In the genomic region with DNA sequence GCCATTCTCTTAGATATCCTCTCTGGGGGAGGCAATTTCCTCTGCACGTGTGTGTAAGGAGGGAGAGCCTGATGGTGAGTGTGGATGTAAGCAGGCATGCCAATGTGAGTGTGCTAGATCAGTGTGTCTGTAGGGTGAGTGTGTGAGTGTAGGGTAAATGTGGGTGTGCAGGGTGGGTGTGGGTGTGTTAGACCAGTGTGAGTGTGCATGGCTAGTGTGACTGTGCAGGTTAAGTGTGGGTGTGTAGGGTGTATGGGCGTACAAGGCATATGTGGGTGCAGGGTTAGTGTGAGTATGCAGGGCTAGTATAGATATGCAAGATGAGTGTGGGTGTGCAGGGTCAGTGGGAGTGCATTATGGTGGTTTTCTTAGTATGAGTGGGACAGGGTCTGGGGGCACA, we compare ENCODE assay signal across 1 cellular context.
TF ChIP-seq lines count a peak whose summit lies in the region.

No MANE protein-coding gene starts in this region.

TF ChIP-seq in H1, 55 proteins besides CTCF, POLR2A, EP300 and RAD21:
- TF ChIP-seq SAP30 (IDR thresholded peaks at IDR 0.05; ENCODE audit: insufficient read depth, insufficient replicate concordance, low read length) (no peak), EZH2 (IDR thresholded peaks at IDR 0.05; ENCODE audit: low read depth, low read length, severe bottlenecking) (no peak), CTBP2 (IDR thresholded peaks at IDR 0.05; ENCODE audit: borderline replicate concordance, insufficient read depth, insufficient read length, low read length) (no peak), CREB1 (IDR thresholded peaks at IDR 0.05) (no peak), RFX5 (IDR thresholded peaks at IDR 0.05; ENCODE audit: borderline replicate concordance, low read depth, low read length) (no peak), RNF2 (IDR thresholded peaks at IDR 0.05; ENCODE audit: borderline replicate concordance, low read depth, low read length, missing control alignments, poor library complexity, severe bottlenecking) (no peak), CBX5 (IDR thresholded peaks at IDR 0.05; ENCODE audit: low read depth, low read length) (no peak), SIX5 (IDR thresholded peaks at IDR 0.05; ENCODE audit: low read depth, low read length) (no peak), GTF2F1 (IDR thresholded peaks at IDR 0.05; ENCODE audit: borderline replicate concordance, low read depth, low read length) (no peak)
- TF ChIP-seq, protein P1, sequence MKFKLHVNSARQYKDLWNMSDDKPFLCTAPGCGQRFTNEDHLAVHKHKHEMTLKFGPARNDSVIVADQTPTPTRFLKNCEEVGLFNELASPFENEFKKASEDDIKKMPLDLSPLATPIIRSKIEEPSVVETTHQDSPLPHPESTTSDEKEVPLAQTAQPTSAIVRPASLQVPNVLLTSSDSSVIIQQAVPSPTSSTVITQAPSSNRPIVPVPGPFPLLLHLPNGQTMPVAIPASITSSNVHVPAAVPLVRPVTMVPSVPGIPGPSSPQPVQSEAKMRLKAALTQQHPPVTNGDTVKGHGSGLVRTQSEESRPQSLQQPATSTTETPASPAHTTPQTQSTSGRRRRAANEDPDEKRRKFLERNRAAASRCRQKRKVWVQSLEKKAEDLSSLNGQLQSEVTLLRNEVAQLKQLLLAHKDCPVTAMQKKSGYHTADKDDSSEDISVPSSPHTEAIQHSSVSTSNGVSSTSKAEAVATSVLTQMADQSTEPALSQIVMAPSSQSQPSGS (IDR thresholded peaks at IDR 0.05; ENCODE audit: low read length), result no peak
- TF ChIP-seq, protein P2, sequence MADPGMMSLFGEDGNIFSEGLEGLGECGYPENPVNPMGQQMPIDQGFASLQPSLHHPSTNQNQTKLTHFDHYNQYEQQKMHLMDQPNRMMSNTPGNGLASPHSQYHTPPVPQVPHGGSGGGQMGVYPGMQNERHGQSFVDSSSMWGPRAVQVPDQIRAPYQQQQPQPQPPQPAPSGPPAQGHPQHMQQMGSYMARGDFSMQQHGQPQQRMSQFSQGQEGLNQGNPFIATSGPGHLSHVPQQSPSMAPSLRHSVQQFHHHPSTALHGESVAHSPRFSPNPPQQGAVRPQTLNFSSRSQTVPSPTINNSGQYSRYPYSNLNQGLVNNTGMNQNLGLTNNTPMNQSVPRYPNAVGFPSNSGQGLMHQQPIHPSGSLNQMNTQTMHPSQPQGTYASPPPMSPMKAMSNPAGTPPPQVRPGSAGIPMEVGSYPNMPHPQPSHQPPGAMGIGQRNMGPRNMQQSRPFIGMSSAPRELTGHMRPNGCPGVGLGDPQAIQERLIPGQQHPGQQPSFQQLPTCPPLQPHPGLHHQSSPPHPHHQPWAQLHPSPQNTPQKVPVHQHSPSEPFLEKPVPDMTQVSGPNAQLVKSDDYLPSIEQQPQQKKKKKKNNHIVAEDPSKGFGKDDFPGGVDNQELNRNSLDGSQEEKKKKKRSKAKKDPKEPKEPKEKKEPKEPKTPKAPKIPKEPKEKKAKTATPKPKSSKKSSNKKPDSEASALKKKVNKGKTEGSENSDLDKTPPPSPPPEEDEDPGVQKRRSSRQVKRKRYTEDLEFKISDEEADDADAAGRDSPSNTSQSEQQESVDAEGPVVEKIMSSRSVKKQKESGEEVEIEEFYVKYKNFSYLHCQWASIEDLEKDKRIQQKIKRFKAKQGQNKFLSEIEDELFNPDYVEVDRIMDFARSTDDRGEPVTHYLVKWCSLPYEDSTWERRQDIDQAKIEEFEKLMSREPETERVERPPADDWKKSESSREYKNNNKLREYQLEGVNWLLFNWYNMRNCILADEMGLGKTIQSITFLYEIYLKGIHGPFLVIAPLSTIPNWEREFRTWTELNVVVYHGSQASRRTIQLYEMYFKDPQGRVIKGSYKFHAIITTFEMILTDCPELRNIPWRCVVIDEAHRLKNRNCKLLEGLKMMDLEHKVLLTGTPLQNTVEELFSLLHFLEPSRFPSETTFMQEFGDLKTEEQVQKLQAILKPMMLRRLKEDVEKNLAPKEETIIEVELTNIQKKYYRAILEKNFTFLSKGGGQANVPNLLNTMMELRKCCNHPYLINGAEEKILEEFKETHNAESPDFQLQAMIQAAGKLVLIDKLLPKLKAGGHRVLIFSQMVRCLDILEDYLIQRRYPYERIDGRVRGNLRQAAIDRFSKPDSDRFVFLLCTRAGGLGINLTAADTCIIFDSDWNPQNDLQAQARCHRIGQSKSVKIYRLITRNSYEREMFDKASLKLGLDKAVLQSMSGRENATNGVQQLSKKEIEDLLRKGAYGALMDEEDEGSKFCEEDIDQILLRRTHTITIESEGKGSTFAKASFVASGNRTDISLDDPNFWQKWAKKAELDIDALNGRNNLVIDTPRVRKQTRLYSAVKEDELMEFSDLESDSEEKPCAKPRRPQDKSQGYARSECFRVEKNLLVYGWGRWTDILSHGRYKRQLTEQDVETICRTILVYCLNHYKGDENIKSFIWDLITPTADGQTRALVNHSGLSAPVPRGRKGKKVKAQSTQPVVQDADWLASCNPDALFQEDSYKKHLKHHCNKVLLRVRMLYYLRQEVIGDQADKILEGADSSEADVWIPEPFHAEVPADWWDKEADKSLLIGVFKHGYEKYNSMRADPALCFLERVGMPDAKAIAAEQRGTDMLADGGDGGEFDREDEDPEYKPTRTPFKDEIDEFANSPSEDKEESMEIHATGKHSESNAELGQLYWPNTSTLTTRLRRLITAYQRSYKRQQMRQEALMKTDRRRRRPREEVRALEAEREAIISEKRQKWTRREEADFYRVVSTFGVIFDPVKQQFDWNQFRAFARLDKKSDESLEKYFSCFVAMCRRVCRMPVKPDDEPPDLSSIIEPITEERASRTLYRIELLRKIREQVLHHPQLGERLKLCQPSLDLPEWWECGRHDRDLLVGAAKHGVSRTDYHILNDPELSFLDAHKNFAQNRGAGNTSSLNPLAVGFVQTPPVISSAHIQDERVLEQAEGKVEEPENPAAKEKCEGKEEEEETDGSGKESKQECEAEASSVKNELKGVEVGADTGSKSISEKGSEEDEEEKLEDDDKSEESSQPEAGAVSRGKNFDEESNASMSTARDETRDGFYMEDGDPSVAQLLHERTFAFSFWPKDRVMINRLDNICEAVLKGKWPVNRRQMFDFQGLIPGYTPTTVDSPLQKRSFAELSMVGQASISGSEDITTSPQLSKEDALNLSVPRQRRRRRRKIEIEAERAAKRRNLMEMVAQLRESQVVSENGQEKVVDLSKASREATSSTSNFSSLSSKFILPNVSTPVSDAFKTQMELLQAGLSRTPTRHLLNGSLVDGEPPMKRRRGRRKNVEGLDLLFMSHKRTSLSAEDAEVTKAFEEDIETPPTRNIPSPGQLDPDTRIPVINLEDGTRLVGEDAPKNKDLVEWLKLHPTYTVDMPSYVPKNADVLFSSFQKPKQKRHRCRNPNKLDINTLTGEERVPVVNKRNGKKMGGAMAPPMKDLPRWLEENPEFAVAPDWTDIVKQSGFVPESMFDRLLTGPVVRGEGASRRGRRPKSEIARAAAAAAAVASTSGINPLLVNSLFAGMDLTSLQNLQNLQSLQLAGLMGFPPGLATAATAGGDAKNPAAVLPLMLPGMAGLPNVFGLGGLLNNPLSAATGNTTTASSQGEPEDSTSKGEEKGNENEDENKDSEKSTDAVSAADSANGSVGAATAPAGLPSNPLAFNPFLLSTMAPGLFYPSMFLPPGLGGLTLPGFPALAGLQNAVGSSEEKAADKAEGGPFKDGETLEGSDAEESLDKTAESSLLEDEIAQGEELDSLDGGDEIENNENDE (IDR thresholded peaks at IDR 0.05; ENCODE audit: insufficient replicate concordance, low read length), result no peak
TF ChIP-seq in H1: peak in this region for 0.
